ENCODE assay signal across 16 cellular contexts in the genomic region with DNA sequence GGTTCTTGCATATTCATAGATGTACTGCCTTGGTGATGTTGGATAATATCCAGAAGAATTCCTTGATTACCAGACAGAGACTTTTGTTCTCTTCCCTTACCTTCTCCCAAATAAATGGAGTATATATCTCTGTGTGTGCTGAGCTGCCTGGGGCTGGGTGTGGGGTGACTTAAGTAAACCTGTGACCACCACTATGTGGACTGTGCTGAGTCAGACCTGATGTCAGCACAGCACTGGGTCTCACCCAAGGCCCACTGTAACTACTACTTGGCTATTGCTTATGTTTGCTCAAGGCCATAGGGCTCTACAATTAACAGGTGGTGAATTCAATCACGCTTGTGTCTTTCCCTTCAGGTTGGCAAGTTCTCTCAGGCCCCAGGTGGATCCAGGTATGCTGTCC.
"Had no signal": no experiment of that assay in that cellular context is flagged by ENCODE, and none has a peak within 500 bp of the region (broad histone marks: within the 10 kb centered on the region; RNA-seq: fewer than 3 reads in every experiment).

No MANE protein-coding gene starts in this region.

- DNase-seq: occipital lobe; ovary; psoas muscle; right lobe of liver; sigmoid colon; small intestine; stimulated activated CD4-positive, alpha-beta T cell treated with anti-CD3 and anti-CD28 coated beads, Interleukin-15, amount 100 ng/mL, for 24 hours; stimulated activated CD4-positive, alpha-beta T cell treated with anti-CD3 and anti-CD28 coated beads, Interleukin-2, amount 100 ng/mL, for 24 hours; stimulated activated CD4-positive, alpha-beta T cell treated with anti-CD3 and anti-CD28 coated beads, Interleukin-2, amount 100 ng/mL, for 48 hours; stimulated activated CD4-positive, alpha-beta T cell treated with anti-CD3 and anti-CD28 coated beads, Interleukin-4, amount 100 ng/mL, for 24 hours; stimulated activated naive B cell treated with anti-CD40 and anti-IgM and Interleukin-4, amounts not matched to agents 10 μg/mL and 1 μg/mL and 100 μg/mL, for 72 hours; stimulated activated naive CD4-positive, alpha-beta T cell treated with Interleukin-2 at 50 U/mL for 16 hours; stomach; thyroid gland; trophoblast cell; upper lobe of left lung had no signal
